ENCODE assay signal across 1 cellular context in the genomic region with DNA sequence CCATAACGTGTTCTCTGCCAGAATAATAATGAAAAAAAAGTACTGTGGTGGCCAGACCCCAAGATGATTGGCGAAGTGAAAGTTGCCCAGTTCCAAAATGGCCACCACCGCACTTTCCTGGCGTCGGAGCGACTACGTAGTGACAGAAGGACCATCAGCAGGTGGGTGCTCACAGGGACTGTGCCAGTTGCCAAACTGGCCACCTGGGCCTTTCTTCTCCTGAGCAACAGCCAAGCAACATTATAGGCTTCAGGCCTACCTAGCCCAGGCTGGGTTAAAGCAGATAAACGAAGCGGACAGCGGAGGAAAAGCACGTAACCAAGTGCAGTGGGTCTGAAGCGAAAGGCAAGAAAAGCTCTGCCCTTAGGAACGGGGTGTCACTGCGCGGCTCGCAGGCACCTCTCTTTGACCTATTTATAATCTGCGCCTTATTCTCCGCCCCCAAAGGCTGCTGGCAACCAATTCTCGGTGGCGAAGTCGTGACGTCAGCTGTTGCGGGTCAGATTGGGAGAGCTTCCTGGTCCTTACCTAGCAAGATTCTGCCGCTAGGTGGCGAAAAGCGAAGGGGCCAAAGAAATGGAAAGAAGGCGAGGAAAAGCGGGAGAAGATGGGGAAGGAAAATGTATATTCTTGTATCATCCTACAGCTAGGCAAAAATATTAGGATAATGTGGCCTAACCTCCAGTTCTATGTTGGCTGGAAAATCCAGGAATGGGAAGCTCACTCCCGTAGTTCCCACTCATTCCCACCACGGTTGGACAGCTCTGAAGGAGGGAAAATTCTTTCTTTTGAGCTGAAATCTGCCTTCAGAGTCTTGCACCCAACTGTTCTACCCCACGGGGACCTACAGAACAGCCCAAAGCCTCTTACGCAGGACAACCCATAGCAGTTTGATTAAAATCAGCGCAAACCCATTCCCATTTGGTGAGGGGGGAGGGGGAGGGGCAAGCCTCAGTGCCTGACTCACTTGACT.
TF ChIP-seq lines count a peak whose summit lies in the region.

No MANE protein-coding gene starts in this region.

TF ChIP-seq in GM12878, 131 proteins besides CTCF, POLR2A, EP300 and RAD21 (continued from another document):
- TF ChIP-seq, protein P1, sequence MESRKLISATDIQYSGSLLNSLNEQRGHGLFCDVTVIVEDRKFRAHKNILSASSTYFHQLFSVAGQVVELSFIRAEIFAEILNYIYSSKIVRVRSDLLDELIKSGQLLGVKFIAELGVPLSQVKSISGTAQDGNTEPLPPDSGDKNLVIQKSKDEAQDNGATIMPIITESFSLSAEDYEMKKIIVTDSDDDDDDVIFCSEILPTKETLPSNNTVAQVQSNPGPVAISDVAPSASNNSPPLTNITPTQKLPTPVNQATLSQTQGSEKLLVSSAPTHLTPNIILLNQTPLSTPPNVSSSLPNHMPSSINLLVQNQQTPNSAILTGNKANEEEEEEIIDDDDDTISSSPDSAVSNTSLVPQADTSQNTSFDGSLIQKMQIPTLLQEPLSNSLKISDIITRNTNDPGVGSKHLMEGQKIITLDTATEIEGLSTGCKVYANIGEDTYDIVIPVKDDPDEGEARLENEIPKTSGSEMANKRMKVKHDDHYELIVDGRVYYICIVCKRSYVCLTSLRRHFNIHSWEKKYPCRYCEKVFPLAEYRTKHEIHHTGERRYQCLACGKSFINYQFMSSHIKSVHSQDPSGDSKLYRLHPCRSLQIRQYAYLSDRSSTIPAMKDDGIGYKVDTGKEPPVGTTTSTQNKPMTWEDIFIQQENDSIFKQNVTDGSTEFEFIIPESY (IDR thresholded peaks at IDR 0.05) = no peak
- TF ChIP-seq NR2C1 (IDR thresholded peaks at IDR 0.05) = no peak
- TF ChIP-seq NFYA (IDR thresholded peaks at IDR 0.05; ENCODE audit: borderline replicate concordance, low read depth, low read length) = no peak; the same call in 1 of the 2 replicates
- TF ChIP-seq, protein P2, sequence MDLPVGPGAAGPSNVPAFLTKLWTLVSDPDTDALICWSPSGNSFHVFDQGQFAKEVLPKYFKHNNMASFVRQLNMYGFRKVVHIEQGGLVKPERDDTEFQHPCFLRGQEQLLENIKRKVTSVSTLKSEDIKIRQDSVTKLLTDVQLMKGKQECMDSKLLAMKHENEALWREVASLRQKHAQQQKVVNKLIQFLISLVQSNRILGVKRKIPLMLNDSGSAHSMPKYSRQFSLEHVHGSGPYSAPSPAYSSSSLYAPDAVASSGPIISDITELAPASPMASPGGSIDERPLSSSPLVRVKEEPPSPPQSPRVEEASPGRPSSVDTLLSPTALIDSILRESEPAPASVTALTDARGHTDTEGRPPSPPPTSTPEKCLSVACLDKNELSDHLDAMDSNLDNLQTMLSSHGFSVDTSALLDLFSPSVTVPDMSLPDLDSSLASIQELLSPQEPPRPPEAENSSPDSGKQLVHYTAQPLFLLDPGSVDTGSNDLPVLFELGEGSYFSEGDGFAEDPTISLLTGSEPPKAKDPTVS (IDR thresholded peaks at IDR 0.05; ENCODE audit: low read depth, low read length) = no peak
- TF ChIP-seq POLR2AphosphoS2 (IDR thresholded peaks at IDR 0.05; ENCODE audit: low read depth, low read length) = no peak
- TF ChIP-seq, protein P3, sequence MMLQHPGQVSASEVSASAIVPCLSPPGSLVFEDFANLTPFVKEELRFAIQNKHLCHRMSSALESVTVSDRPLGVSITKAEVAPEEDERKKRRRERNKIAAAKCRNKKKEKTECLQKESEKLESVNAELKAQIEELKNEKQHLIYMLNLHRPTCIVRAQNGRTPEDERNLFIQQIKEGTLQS (IDR thresholded peaks at IDR 0.05; ENCODE audit: borderline replicate concordance, extremely low read depth, low read depth, low read length) = no peak
- no peak for TF ChIP-seq TBL1XR1 (IDR thresholded peaks at IDR 0.05; ENCODE audit: low read depth, low read length)
- TF ChIP-seq, protein P4, sequence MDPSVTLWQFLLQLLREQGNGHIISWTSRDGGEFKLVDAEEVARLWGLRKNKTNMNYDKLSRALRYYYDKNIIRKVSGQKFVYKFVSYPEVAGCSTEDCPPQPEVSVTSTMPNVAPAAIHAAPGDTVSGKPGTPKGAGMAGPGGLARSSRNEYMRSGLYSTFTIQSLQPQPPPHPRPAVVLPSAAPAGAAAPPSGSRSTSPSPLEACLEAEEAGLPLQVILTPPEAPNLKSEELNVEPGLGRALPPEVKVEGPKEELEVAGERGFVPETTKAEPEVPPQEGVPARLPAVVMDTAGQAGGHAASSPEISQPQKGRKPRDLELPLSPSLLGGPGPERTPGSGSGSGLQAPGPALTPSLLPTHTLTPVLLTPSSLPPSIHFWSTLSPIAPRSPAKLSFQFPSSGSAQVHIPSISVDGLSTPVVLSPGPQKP (IDR thresholded peaks at IDR 0.05; ENCODE audit: low read depth, low read length) = 0 out of 2 replicates have a peak, but pooled peaks have one; percentile 22
- TF ChIP-seq MEF2B (IDR thresholded peaks at IDR 0.05; ENCODE audit: partially characterized antibody, poor library complexity, severe bottlenecking) = peak; percentile 41
- TF ChIP-seq USF2 (IDR thresholded peaks at IDR 0.05; ENCODE audit: borderline replicate concordance, low read depth, low read length) = no peak
- TF ChIP-seq BCL11A (IDR thresholded peaks at IDR 0.05; ENCODE audit: low read depth, low read length) = no peak
- 0 out of 2 replicates have a peak, but pooled peaks have one; percentile 15 for TF ChIP-seq RAD51 (IDR thresholded peaks at IDR 0.05)
- TF ChIP-seq, protein P5, sequence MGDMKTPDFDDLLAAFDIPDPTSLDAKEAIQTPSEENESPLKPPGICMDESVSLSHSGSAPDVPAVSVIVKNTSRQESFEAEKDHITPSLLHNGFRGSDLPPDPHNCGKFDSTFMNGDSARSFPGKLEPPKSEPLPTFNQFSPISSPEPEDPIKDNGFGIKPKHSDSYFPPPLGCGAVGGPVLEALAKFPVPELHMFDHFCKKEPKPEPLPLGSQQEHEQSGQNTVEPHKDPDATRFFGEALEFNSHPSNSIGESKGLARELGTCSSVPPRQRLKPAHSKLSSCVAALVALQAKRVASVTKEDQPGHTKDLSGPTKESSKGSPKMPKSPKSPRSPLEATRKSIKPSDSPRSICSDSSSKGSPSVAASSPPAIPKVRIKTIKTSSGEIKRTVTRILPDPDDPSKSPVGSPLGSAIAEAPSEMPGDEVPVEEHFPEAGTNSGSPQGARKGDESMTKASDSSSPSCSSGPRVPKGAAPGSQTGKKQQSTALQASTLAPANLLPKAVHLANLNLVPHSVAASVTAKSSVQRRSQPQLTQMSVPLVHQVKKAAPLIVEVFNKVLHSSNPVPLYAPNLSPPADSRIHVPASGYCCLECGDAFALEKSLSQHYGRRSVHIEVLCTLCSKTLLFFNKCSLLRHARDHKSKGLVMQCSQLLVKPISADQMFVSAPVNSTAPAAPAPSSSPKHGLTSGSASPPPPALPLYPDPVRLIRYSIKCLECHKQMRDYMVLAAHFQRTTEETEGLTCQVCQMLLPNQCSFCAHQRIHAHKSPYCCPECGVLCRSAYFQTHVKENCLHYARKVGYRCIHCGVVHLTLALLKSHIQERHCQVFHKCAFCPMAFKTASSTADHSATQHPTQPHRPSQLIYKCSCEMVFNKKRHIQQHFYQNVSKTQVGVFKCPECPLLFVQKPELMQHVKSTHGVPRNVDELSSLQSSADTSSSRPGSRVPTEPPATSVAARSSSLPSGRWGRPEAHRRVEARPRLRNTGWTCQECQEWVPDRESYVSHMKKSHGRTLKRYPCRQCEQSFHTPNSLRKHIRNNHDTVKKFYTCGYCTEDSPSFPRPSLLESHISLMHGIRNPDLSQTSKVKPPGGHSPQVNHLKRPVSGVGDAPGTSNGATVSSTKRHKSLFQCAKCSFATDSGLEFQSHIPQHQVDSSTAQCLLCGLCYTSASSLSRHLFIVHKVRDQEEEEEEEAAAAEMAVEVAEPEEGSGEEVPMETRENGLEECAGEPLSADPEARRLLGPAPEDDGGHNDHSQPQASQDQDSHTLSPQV (IDR thresholded peaks at IDR 0.05) = no peak
- TF ChIP-seq IKZF2 (IDR thresholded peaks at IDR 0.05) = peak; percentile 93 to 94
- TF ChIP-seq STAT1 (conservative IDR thresholded peaks at IDR 0.05) = no peak
- TF ChIP-seq TCF12 (IDR thresholded peaks at IDR 0.05; ENCODE audit: low read depth, low read length) = no peak
- TF ChIP-seq, protein P6, sequence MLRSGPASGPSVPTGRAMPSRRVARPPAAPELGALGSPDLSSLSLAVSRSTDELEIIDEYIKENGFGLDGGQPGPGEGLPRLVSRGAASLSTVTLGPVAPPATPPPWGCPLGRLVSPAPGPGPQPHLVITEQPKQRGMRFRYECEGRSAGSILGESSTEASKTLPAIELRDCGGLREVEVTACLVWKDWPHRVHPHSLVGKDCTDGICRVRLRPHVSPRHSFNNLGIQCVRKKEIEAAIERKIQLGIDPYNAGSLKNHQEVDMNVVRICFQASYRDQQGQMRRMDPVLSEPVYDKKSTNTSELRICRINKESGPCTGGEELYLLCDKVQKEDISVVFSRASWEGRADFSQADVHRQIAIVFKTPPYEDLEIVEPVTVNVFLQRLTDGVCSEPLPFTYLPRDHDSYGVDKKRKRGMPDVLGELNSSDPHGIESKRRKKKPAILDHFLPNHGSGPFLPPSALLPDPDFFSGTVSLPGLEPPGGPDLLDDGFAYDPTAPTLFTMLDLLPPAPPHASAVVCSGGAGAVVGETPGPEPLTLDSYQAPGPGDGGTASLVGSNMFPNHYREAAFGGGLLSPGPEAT (IDR thresholded peaks at IDR 0.05; ENCODE audit: low read depth) = peak; percentile 88
- peak; percentile 33 for TF ChIP-seq SKIL (IDR thresholded peaks at IDR 0.05; ENCODE audit: low read depth, poor library complexity, severe bottlenecking)
- TF ChIP-seq BCLAF1 (IDR thresholded peaks at IDR 0.05) = no peak
- TF ChIP-seq NFXL1 (IDR thresholded peaks at IDR 0.05; ENCODE audit: borderline replicate concordance) = no peak
- TF ChIP-seq BMI1 (IDR thresholded peaks at IDR 0.05; ENCODE audit: borderline replicate concordance) = no peak
- no peak for TF ChIP-seq FOXM1 (IDR thresholded peaks at IDR 0.05; ENCODE audit: low read depth, low read length)
- no peak for TF ChIP-seq NRF1 (conservative IDR thresholded peaks at IDR 0.05; ENCODE audit: low read depth, low read length)
- TF ChIP-seq SMAD5 (IDR thresholded peaks at IDR 0.05; ENCODE audit: low read depth) = no peak
- TF ChIP-seq JUND (IDR thresholded peaks at IDR 0.05; ENCODE audit: low read depth, low read length) = peak; percentile 32; the same call in 1 of the 2 replicates
- no peak for TF ChIP-seq YBX1 (IDR thresholded peaks at IDR 0.05)
- TF ChIP-seq CHD2 (IDR thresholded peaks at IDR 0.05; ENCODE audit: borderline replicate concordance, low read depth, low read length) = peak; percentile 67; the same call in 1 of the 2 replicates
- no peak for TF ChIP-seq RBBP5 (conservative IDR thresholded peaks at IDR 0.05)
- TF ChIP-seq KLF5 (IDR thresholded peaks at IDR 0.05; ENCODE audit: partially characterized antibody) = no peak
TF ChIP-seq in GM12878: peak in this region for 35.
